ENCODE assay signal across 2 cellular contexts in the genomic region with DNA sequence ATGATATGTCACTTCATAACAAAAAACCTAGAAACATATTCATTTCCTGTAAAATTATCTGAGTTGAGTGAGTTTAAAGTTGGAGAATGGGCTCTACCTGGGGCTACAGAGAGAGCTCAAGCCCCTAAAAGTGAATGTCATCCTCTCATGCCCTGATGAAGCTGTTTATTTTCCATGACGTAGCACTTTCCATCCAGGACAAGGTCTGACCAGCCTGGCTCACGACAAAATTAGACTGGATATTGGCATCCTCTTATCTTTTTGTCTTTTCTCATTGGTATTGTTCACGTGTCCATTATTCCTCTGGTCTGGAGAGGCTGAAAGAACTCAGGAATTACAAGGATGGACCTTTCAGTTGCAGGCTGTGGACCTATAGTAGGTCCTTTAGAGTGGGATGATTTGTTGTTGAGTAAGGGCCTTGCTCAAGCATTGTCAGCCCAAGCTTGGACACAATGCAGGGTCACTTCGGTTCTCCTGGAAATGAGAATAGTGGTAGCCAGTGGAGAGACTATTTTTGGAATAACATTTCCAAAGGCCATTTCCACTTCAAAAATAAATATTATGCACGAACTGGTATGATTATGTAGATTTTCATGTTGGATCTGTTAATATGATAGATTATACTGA.
TF ChIP-seq lines count a peak whose summit lies in the region.

No MANE protein-coding gene starts in this region.

TF ChIP-seq in K562, 482 proteins besides CTCF, POLR2A, EP300 and RAD21:
- TF ChIP-seq ZNF316 (IDR thresholded peaks at IDR 0.05) (peak; percentile 58), MAFG (tag; conservative IDR thresholded peaks at IDR 0.05) (peak; percentile 54), KAT7 (CRISPR knock-in tag; IDR thresholded peaks at IDR 0.05; ENCODE audit: borderline replicate concordance) (no peak), ZFP1 (CRISPR knock-in tag; IDR thresholded peaks at IDR 0.05) (no peak), C11orf30 (IDR thresholded peaks at IDR 0.05; ENCODE audit: low read depth) (0 out of 2 replicates have a peak, but pooled peaks have one; percentile 28)

TF ChIP-seq in liver, 16 proteins besides CTCF, POLR2A, EP300 and RAD21:
- TF ChIP-seq NR2F2 (IDR thresholded peaks at IDR 0.05) (no peak), HNF4A (conservative IDR thresholded peaks at IDR 0.05) (peak; percentile 75 to 87), GABPA (IDR thresholded peaks at IDR 0.05 in 1 of 2, conservative IDR thresholded peaks at IDR 0.05 in 1 of 2) (no peak), JUND (IDR thresholded peaks at IDR 0.05) (peak; percentile 42 to 85), HNF4G (IDR thresholded peaks at IDR 0.05) (peak; percentile 32), FOXA2 (IDR thresholded peaks at IDR 0.05) (peak; percentile 19), YY1 (IDR thresholded peaks at IDR 0.05) (peak; percentile 31), SP1 (IDR thresholded peaks at IDR 0.05) (peak; percentile 76), TAF1 (conservative IDR thresholded peaks at IDR 0.05) (no peak), RXRA (IDR thresholded peaks at IDR 0.05) (peak; percentile 67 to 76), FOXA1 (IDR thresholded peaks at IDR 0.05) (no peak), EGR1 (IDR thresholded peaks at IDR 0.05; ENCODE audit: low read depth in 2 of 2) (peak; percentile 61 to 97)
- TF ChIP-seq, protein P1, sequence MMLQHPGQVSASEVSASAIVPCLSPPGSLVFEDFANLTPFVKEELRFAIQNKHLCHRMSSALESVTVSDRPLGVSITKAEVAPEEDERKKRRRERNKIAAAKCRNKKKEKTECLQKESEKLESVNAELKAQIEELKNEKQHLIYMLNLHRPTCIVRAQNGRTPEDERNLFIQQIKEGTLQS (IDR thresholded peaks at IDR 0.05) = no peak
- TF ChIP-seq, protein P2, sequence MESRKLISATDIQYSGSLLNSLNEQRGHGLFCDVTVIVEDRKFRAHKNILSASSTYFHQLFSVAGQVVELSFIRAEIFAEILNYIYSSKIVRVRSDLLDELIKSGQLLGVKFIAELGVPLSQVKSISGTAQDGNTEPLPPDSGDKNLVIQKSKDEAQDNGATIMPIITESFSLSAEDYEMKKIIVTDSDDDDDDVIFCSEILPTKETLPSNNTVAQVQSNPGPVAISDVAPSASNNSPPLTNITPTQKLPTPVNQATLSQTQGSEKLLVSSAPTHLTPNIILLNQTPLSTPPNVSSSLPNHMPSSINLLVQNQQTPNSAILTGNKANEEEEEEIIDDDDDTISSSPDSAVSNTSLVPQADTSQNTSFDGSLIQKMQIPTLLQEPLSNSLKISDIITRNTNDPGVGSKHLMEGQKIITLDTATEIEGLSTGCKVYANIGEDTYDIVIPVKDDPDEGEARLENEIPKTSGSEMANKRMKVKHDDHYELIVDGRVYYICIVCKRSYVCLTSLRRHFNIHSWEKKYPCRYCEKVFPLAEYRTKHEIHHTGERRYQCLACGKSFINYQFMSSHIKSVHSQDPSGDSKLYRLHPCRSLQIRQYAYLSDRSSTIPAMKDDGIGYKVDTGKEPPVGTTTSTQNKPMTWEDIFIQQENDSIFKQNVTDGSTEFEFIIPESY (IDR thresholded peaks at IDR 0.05) = no peak
- TF ChIP-seq, protein P3, sequence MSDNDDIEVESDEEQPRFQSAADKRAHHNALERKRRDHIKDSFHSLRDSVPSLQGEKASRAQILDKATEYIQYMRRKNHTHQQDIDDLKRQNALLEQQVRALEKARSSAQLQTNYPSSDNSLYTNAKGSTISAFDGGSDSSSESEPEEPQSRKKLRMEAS (IDR thresholded peaks at IDR 0.05) = no peak
- TF ChIP-seq, protein P4, sequence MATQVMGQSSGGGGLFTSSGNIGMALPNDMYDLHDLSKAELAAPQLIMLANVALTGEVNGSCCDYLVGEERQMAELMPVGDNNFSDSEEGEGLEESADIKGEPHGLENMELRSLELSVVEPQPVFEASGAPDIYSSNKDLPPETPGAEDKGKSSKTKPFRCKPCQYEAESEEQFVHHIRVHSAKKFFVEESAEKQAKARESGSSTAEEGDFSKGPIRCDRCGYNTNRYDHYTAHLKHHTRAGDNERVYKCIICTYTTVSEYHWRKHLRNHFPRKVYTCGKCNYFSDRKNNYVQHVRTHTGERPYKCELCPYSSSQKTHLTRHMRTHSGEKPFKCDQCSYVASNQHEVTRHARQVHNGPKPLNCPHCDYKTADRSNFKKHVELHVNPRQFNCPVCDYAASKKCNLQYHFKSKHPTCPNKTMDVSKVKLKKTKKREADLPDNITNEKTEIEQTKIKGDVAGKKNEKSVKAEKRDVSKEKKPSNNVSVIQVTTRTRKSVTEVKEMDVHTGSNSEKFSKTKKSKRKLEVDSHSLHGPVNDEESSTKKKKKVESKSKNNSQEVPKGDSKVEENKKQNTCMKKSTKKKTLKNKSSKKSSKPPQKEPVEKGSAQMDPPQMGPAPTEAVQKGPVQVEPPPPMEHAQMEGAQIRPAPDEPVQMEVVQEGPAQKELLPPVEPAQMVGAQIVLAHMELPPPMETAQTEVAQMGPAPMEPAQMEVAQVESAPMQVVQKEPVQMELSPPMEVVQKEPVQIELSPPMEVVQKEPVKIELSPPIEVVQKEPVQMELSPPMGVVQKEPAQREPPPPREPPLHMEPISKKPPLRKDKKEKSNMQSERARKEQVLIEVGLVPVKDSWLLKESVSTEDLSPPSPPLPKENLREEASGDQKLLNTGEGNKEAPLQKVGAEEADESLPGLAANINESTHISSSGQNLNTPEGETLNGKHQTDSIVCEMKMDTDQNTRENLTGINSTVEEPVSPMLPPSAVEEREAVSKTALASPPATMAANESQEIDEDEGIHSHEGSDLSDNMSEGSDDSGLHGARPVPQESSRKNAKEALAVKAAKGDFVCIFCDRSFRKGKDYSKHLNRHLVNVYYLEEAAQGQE (IDR thresholded peaks at IDR 0.05) = no peak
